19 cellular contexts compared by ENCODE assay signal in genomic region chr6:132122176-132122575, GRCh38.
"Had no signal": no experiment of that assay in that cellular context is flagged by ENCODE, and none has a peak within 500 bp of the region (broad histone marks: within the 10 kb centered on the region; RNA-seq: fewer than 3 reads in every experiment).

No MANE protein-coding gene starts in this region.

- H3K4me3 ChIP-seq: testis, uterus had no signal

- H3K9me3 ChIP-seq: testis, uterus had no signal

- H3K4me3 Mint-ChIP-seq: activated B cell treated with CpG ODN at 0.5 μM for 24 hours; activated CD4-positive, alpha-beta T cell treated with anti-CD3 and anti-CD28 coated beads for 36 hours; activated naive CD8-positive, alpha-beta T cell treated with anti-CD3 and anti-CD28 coated beads for 36 hours; endodermal cell; naive B cell; stimulated activated memory B cell treated with anti-CD40 and anti-IgM and Interleukin-4, amounts not matched to agents 10 μg/mL and 1 μg/mL and 100 μg/mL, for 72 hours; T-helper 17 cell had no signal

- ATAC-seq: activated CD4-positive, alpha-beta T cell treated with anti-CD3 and anti-CD28 coated beads for 36 hours; left colon; stimulated activated memory B cell treated with anti-CD40 and anti-IgM and Interleukin-4, amounts not matched to agents 10 μg/mL and 1 μg/mL and 100 μg/mL, for 72 hours; T-helper 17 cell had no signal

- H3K4me1 Mint-ChIP-seq: activated B cell treated with CpG ODN at 0.5 μM for 24 hours; activated CD4-positive, alpha-beta T cell treated with anti-CD3 and anti-CD28 coated beads for 36 hours; activated naive CD8-positive, alpha-beta T cell treated with anti-CD3 and anti-CD28 coated beads for 36 hours; endodermal cell; stimulated activated memory B cell treated with anti-CD40 and anti-IgM and Interleukin-4, amounts not matched to agents 10 μg/mL and 1 μg/mL and 100 μg/mL, for 72 hours; T-helper 17 cell had no signal

- DNase-seq: activated B cell treated with CpG ODN at 0.5 μM for 24 hours; activated CD4-positive, alpha-beta T cell treated with anti-CD3 and anti-CD28 coated beads for 36 hours; activated CD4-positive, alpha-beta T cell treated with anti-CD3 and anti-CD28 coated beads, Interleukin-2, amount 50 U/mL, for 48 hours; activated naive CD4-positive, alpha-beta T cell treated with Interleukin-2 at 50 U/mL for 16 hours; activated naive CD8-positive, alpha-beta T cell treated with anti-CD3 and anti-CD28 coated beads for 36 hours; activated T-cell treated with anti-CD3 and anti-CD28 coated beads, Interleukin-2, amount 50 U/mL, for 48 hours; cortex of kidney; endodermal cell; left colon; mesendoderm; naive B cell; retina; stimulated activated CD4-positive, alpha-beta T cell treated with anti-CD3 and anti-CD28 coated beads, Interleukin-1b, Interleukin-23, amount 100 ng/mL, for 48 hours; T-helper 17 cell; testis; trophoblast cell; uterus had no signal

- H3K27me3 Mint-ChIP-seq: activated B cell treated with CpG ODN at 0.5 μM for 24 hours; activated naive CD8-positive, alpha-beta T cell treated with anti-CD3 and anti-CD28 coated beads for 36 hours; naive B cell had no signal

- H3K27ac Mint-ChIP-seq: activated B cell treated with CpG ODN at 0.5 μM for 24 hours; activated CD4-positive, alpha-beta T cell treated with anti-CD3 and anti-CD28 coated beads for 36 hours; activated naive CD8-positive, alpha-beta T cell treated with anti-CD3 and anti-CD28 coated beads for 36 hours; endodermal cell; naive B cell; stimulated activated memory B cell treated with anti-CD40 and anti-IgM and Interleukin-4, amounts not matched to agents 10 μg/mL and 1 μg/mL and 100 μg/mL, for 72 hours; T-helper 17 cell had no signal

- H3K9me3 Mint-ChIP-seq: activated B cell treated with CpG ODN at 0.5 μM for 24 hours; activated naive CD8-positive, alpha-beta T cell treated with anti-CD3 and anti-CD28 coated beads for 36 hours; endodermal cell; stimulated activated memory B cell treated with anti-CD40 and anti-IgM and Interleukin-4, amounts not matched to agents 10 μg/mL and 1 μg/mL and 100 μg/mL, for 72 hours had no signal

- H3K36me3 Mint-ChIP-seq: activated naive CD8-positive, alpha-beta T cell treated with anti-CD3 and anti-CD28 coated beads for 36 hours; stimulated activated memory B cell treated with anti-CD40 and anti-IgM and Interleukin-4, amounts not matched to agents 10 μg/mL and 1 μg/mL and 100 μg/mL, for 72 hours had no signal

- H3K27ac ChIP-seq: testis, uterus had no signal

- H3K4me1 ChIP-seq: testis, uterus had no signal

- FAIRE-seq: keratinocyte had no signal

- H3K36me3 ChIP-seq: uterus had no signal

- H3K27me3 ChIP-seq: testis, uterus had no signal
